Comparison of ENCODE assay signal across 8 cellular contexts in genomic region chr5:145681686-145682085, GRCh38.
DNase-seq lines count a peak whose midpoint lies in the region; ATAC-seq, FAIRE-seq and TF ChIP-seq lines count a peak whose summit lies in the region.

No MANE protein-coding gene starts in this region.

- H3K4me1 ChIP-seq in MM.1S (ENCODE audit: low read length) = peaks cover 4% of the 10 kb centered on the region; the same call in 1 of the 2 replicates

- FAIRE-seq in GM12891 (lab: Jason Lieb, UNC) = peak; percentile 83
- peak; percentile 82 for FAIRE-seq in urothelium cell line (lab: Jason Lieb, UNC)

- no peaks in the 10 kb centered on the region for H4K20me1 ChIP-seq in MM.1S (ENCODE audit: insufficient read depth, low read length)

- CTCF ChIA-PET in AG04450 (lab: Charles Lee) = interaction anchor here (0.5 to 3.0 kb wide), 26 partner anchors 10 to 1478 kb away, joined by 3 to 18 read pairs (median 5); partner anchors contain the start of gene PRELID2

- peak; percentile 94 for ATAC-seq in HG02610 (IDR thresholded peaks at IDR 0.05; ENCODE audit: unreplicated experiment)

- H3K27ac ChIP-seq in AG04450 (ENCODE audit: low read depth, low read length) (no peak overlapping the region), MM.1S (ENCODE audit: low read length) (no peak overlapping the region)

- no peak overlapping the region for H2AFZ ChIP-seq in MM.1S (ENCODE audit: low read length)

- H3K4me2 ChIP-seq in MM.1S (ENCODE audit: low read depth, low read length) = no peak overlapping the region

- no peaks in the 10 kb centered on the region for H3K36me3 ChIP-seq in MM.1S (replicated peaks; ENCODE audit: insufficient read depth, low read length)

- POLR2A ChIA-PET in AG04450 (lab: Yijun Ruan, JAX) = interaction anchor here (0.9 kb wide), 1 partner anchor 9 kb away, joined by 5 read pairs; no protein-coding TSS in a partner anchor

- peak; percentile 20 for DNase-seq in AG04450 (ENCODE audit: low read depth, low spot score)
- DNase-seq in GM12891 (ENCODE audit: insufficient read length, low spot score) = peak; percentile 14
- peak; percentile 68 for DNase-seq in MM.1S
- DNase-seq in SHP77 (lab: John Stamatoyannopoulos, UW) = peak; percentile 62 to 87
- peak; percentile 69 to 76 for DNase-seq in dermis microvascular lymphatic vessel endothelial cell (ENCODE audit: low read depth in 2 of 2)
- peak; percentile 85 for DNase-seq in medulla oblongata (ENCODE audit: extremely low spot score)
- DNase-seq in urothelium cell line (ENCODE audit: low spot score) = peak; percentile 64

- H3F3A ChIP-seq in MM.1S (ENCODE audit: insufficient read depth, low read length) = no peaks in the 10 kb centered on the region

- no peaks in the 10 kb centered on the region for H3K79me2 ChIP-seq in MM.1S (ENCODE audit: low read length)

- no peaks in the 10 kb centered on the region for H3K27me3 ChIP-seq in AG04450 (ENCODE audit: control insufficient read depth, insufficient read depth, low read length)
- no peaks in the 10 kb centered on the region for H3K27me3 ChIP-seq in MM.1S (replicated peaks; ENCODE audit: insufficient read depth, low read length)

- TF ChIP-seq POLR2A in GM12891 (IDR thresholded peaks at IDR 0.05; ENCODE audit: low read depth, low read length) = no peak

- H3K9ac ChIP-seq in MM.1S (ENCODE audit: low read length) = no peak overlapping the region

- H3K9me3 ChIP-seq in AG04450 (ENCODE audit: control insufficient read depth, insufficient read depth, low read length) = no peaks in the 10 kb centered on the region
- no peaks in the 10 kb centered on the region for H3K9me3 ChIP-seq in MM.1S (replicated peaks; ENCODE audit: insufficient read depth, low read length)

- peak; percentile 85 for TF ChIP-seq CTCF in AG04450 (IDR thresholded peaks at IDR 0.05; ENCODE audit: low read depth, low read length)
- TF ChIP-seq CTCF in MM.1S (IDR thresholded peaks at IDR 0.05; ENCODE audit: low read length) = peak; percentile 88

- no peak overlapping the region for H3K4me3 ChIP-seq in AG04450 (ENCODE audit: low read depth, low read length)
- no peak overlapping the region for H3K4me3 ChIP-seq in MM.1S (ENCODE audit: low read length)

- H3K9me2 ChIP-seq in MM.1S (replicated peaks; ENCODE audit: insufficient read depth, low read length) = no peaks in the 10 kb centered on the region

TF ChIP-seq in GM12891, 5 proteins besides CTCF, POLR2A, EP300 and RAD21:
- TF ChIP-seq PAX5 (IDR thresholded peaks at IDR 0.05; ENCODE audit: insufficient read depth, low read length, severe bottlenecking) (no peak), POU2F2 (IDR thresholded peaks at IDR 0.05; ENCODE audit: low read depth, low read length) (no peak), TAF1 (IDR thresholded peaks at IDR 0.05; ENCODE audit: low read depth, low read length) (no peak), SPI1 (IDR thresholded peaks at IDR 0.05; ENCODE audit: low read depth, low read length) (no peak), POLR2AphosphoS5 (IDR thresholded peaks at IDR 0.05; ENCODE audit: low read depth, low read length) (no peak)

Comparison
In these comparisons a context has a peak if more than half of its experiments do, and no peak if none do; other contexts are left out.
1. DNase-seq: peak in every context shown above with its lines; median percentile 85 in medulla oblongata; 74 in SHP77; 72 in dermis microvascular lymphatic vessel endothelial cell; 68 in MM.1S; 64 in urothelium cell line; 20 in AG04450; 14 in GM12891.